17 cellular contexts compared by ENCODE assay signal in the genomic region with DNA sequence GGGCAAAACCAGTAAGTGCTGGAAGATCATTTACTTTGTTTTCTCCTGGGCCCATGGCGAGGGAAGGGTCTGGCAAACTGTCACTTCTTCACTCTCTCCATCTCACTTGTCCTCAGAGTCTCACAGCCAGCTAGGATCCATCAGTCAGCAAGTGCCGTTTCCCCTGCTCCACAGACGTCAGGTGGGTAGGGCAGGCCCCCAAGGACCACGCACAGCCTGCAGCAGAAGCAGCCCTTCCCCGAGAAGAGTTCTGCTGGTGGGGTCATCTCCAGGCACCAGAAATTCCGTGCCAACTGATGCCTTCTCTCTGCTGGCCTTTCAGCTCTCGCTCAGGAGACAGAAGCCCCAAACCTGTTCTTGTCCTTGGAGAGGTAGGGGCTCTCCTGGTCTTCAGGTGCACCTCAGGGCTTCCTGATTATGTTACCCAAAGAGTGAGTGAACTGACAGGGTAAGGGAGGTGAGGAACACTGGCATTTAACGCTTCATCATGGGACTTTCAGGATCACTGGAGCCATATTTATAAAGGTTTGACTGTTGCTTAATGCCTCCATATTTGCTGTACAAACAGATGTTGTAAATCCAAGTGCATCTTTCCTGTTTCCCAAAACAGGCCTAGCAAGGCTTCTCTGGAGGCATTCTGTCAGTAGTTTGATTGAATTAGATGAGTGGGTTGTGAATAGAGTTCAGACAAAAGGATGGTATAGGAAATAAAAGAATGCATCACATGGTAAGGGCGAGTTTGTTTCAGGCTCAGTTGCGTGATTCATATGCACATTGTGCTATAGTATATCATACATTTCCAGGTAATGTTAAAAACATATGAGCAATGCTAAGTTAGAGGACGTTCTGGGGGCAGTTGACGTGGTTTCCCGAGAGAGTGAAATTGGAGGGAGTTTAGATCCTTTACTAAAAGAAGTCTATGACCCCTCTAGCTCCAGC. TPM values are rescaled to one million over a fixed set of nuclear protein-coding genes. Genes with fewer than 3 reads are reported as not detected.
DNase-seq lines count a peak whose midpoint lies in the region; ATAC-seq and TF ChIP-seq lines count a peak whose summit lies in the region.
"Had no signal": no experiment of that assay in that cellular context is flagged by ENCODE, and none has a peak within 500 bp of the region (broad histone marks: within the 10 kb centered on the region; RNA-seq: fewer than 3 reads in every experiment).

No MANE protein-coding gene starts in this region.

- H3K27me3 ChIP-seq in body of pancreas (no peaks in the 10 kb centered on the region), lower lobe of right lung (ENCODE audit: low read depth) (no peaks in the 10 kb centered on the region)

- TF ChIP-seq CTCF in HEK293 (tag by site-specific recombination; IDR thresholded peaks at IDR 0.05): no peak
- TF ChIP-seq CTCF in body of pancreas (IDR thresholded peaks at IDR 0.05): no peak
- no peak for TF ChIP-seq CTCF in lower lobe of right lung (IDR thresholded peaks at IDR 0.05)
- no peak for TF ChIP-seq CTCF in type B pancreatic cell (conservative IDR thresholded peaks at IDR 0.05)
- TF ChIP-seq CTCF in GM13977 (IDR thresholded peaks at IDR 0.05; ENCODE audit: extremely low read depth, insufficient read depth, missing control alignments): no peak

- H3K36me3 ChIP-seq in HEK293 (ENCODE audit: control insufficient read depth in 2 of 2, insufficient read depth in 1 of 2, low read length in 2 of 2): no peaks in the 10 kb centered on the region
- no peaks in the 10 kb centered on the region for H3K36me3 ChIP-seq in body of pancreas (replicated peaks in 1 of 2; ENCODE audit: insufficient read depth in 1 of 2, low read depth in 2 of 2)
- no peaks in the 10 kb centered on the region for H3K36me3 ChIP-seq in lower lobe of right lung

- H3K4me1 Mint-ChIP-seq in type B pancreatic cell (ENCODE audit: unreplicated experiment): peaks cover 28% of the 10 kb centered on the region

- H3K9me3 Mint-ChIP-seq in type B pancreatic cell: no peaks in the 10 kb centered on the region
- H3K9me3 Mint-ChIP-seq: T-helper 1 cell treated with Interleukin-12 subunit alpha and Interleukin-12 subunit beta and Interleukin-4 antibody, amounts not matched to agents 30 μg/mL and 1 μg/mL, for 36 hours had no signal

- DNase-seq in body of pancreas: no peak
- no peak for DNase-seq in lower lobe of right lung
- no peak for DNase-seq in type B pancreatic cell (ENCODE audit: extremely low spot score, unreplicated experiment)
- no peak for DNase-seq in SHP77 treated with DMSO at 0.1 percent for 48 hours (lab: John Stamatoyannopoulos, UW)
- DNase-seq in GM13977 (ENCODE audit: low spot score): no peak
- DNase-seq: activated CD4-positive, CD25-positive, alpha-beta regulatory T cell; activated gamma-delta T cell treated with Interleukin-2 at 50 U/mL for 16 hours; anterior cingulate cortex; kidney; NCI-H2029; NCI-H748 treated with DMSO at 0.1 percent for 48 hours; stimulated activated CD4-positive, alpha-beta T cell treated with anti-CD3 and anti-CD28 coated beads, Interleukin-12 subunit alpha, Interleukin-12 subunit beta, amount 100 ng/mL, for 4 hours; stimulated activated naive CD4-positive, alpha-beta T cell treated with Interleukin-2 at 50 U/mL for 16 hours had no signal

- POLR2A ChIA-PET in HEK293 (lab: Yijun Ruan, JAX): interaction anchor here (0.7 to 1.3 kb wide), 2 partner anchors 13 to 114 kb away, joined by 3 to 4 read pairs; no protein-coding TSS in a partner anchor

- ATAC-seq in body of pancreas (no peak), lower lobe of right lung (no peak), GM19397 (IDR thresholded peaks at IDR 0.05; ENCODE audit: unreplicated experiment) (no peak)

- H3K36me3 Mint-ChIP-seq in type B pancreatic cell: no peaks in the 10 kb centered on the region

- peak overlapping the region; percentile 38 for H3K4me3 Mint-ChIP-seq in type B pancreatic cell
- H3K4me3 Mint-ChIP-seq: T-helper 1 cell treated with Interleukin-12 subunit alpha and Interleukin-12 subunit beta and Interleukin-4 antibody, amounts not matched to agents 30 μg/mL and 1 μg/mL, for 36 hours had no signal

- WGBS in body of pancreas, 2 donors: 68 to 74% methylated on average over 10 to 13 of the region's 13 CpGs

- no peak overlapping the region for H3K27ac ChIP-seq in HEK293 (ENCODE audit: extremely low read depth, low read depth, low read length)
- H3K27ac ChIP-seq in body of pancreas: peak overlapping the region; percentile 18 to 89 (median 81)
- peak overlapping the region; percentile 79 for H3K27ac ChIP-seq in lower lobe of right lung

- H3K27ac Mint-ChIP-seq in type B pancreatic cell: peak overlapping the region; percentile 95
- H3K27ac Mint-ChIP-seq: T-helper 1 cell treated with Interleukin-12 subunit alpha and Interleukin-12 subunit beta and Interleukin-4 antibody, amounts not matched to agents 30 μg/mL and 1 μg/mL, for 36 hours had no signal

- in situ Hi-C loops in GM13977 (cut with MboI; ENCODE audit: low pct_unique_long_range_greater_than_20kb, low sequenced_read_pairs, unreplicated experiment): no loop called here

- peaks cover 6% of the 10 kb centered on the region; the same call in 1 of the 2 replicates for H3K4me1 ChIP-seq in HEK293 (ENCODE audit: control insufficient read depth, insufficient read depth, low read length)
- peaks cover 16% of the 10 kb centered on the region for H3K4me1 ChIP-seq in body of pancreas
- peaks cover 27% of the 10 kb centered on the region for H3K4me1 ChIP-seq in lower lobe of right lung

- intact Hi-C loops in body of pancreas (cut with DNase I): no loop called here
- intact Hi-C loops in lower lobe of right lung (cut with DNase I): no loop called here

- CTCF ChIA-PET in HEK293 (lab: Yijun Ruan, JAX): interaction anchor here (0.6 to 0.7 kb wide), 2 partner anchors 8 to 161 kb away, joined by 3 read pairs; no protein-coding TSS in a partner anchor

- H3K4me3 ChIP-seq in HEK293 (ENCODE audit: low read depth, low read length): no peak overlapping the region
- H3K4me3 ChIP-seq in body of pancreas: no peak overlapping the region
- H3K4me3 ChIP-seq in lower lobe of right lung: no peak overlapping the region
- H3K4me3 ChIP-seq: mucosa of descending colon had no signal

- peaks cover 3% of the 10 kb centered on the region for H3K27me3 Mint-ChIP-seq in type B pancreatic cell

- no peak for TF ChIP-seq POLR2A in body of pancreas (IDR thresholded peaks at IDR 0.05)

- H3K9me3 ChIP-seq in HEK293 (ENCODE audit: control insufficient read depth, insufficient read depth, low read depth, low read length) (no peaks in the 10 kb centered on the region), body of pancreas (no peaks in the 10 kb centered on the region), lower lobe of right lung (no peaks in the 10 kb centered on the region)
- H3K9me3 ChIP-seq: mucosa of descending colon had no signal

TF ChIP-seq in HEK293, 187 proteins besides CTCF, POLR2A, EP300 and RAD21:
- TF ChIP-seq PRDM1 (tag by site-specific recombination; IDR thresholded peaks at IDR 0.05) (0 out of 2 replicates have a peak, but pooled peaks have one; percentile 34), ZNF423 (tag by site-specific recombination; IDR thresholded peaks at IDR 0.05) (no peak), ZNF121 (tag by site-specific recombination; IDR thresholded peaks at IDR 0.05) (no peak), SP7 (tag by site-specific recombination; IDR thresholded peaks at IDR 0.05) (0 out of 2 replicates have a peak, but pooled peaks have one; percentile 13), ZNF10 (tag by site-specific recombination; IDR thresholded peaks at IDR 0.05) (no peak), ZNF133 (tag by site-specific recombination; IDR thresholded peaks at IDR 0.05) (no peak), ZNF623 (tag by site-specific recombination; IDR thresholded peaks at IDR 0.05) (no peak), OVOL3 (tag by site-specific recombination; IDR thresholded peaks at IDR 0.05) (no peak)

RNA-seq across cellular contexts. Expression of gene TSPAN15, which starts 13.7 kb away (rescaled TPM):
- total RNA-seq in body of pancreas: 10 to 100 TPM; 20.0 to 32.0 TPM
- 46.1 TPM for total RNA-seq in lower lobe of right lung
- total RNA-seq in type B pancreatic cell (ENCODE audit: low replicate concordance): 19.4 and 19.7 TPM in 2 replicates

RNA-seq across cellular contexts. Expression of gene TACR2, which starts 20.9 kb away (rescaled TPM):
- under 1 TPM in 1 of 2 donors, not detected in 1; 0.66 TPM for total RNA-seq in body of pancreas
- total RNA-seq in lower lobe of right lung: 1.2 TPM
- total RNA-seq in type B pancreatic cell (ENCODE audit: low replicate concordance): not detected in 2 replicates
